ENCODE assay signal across 9 cellular contexts in the genomic region with DNA sequence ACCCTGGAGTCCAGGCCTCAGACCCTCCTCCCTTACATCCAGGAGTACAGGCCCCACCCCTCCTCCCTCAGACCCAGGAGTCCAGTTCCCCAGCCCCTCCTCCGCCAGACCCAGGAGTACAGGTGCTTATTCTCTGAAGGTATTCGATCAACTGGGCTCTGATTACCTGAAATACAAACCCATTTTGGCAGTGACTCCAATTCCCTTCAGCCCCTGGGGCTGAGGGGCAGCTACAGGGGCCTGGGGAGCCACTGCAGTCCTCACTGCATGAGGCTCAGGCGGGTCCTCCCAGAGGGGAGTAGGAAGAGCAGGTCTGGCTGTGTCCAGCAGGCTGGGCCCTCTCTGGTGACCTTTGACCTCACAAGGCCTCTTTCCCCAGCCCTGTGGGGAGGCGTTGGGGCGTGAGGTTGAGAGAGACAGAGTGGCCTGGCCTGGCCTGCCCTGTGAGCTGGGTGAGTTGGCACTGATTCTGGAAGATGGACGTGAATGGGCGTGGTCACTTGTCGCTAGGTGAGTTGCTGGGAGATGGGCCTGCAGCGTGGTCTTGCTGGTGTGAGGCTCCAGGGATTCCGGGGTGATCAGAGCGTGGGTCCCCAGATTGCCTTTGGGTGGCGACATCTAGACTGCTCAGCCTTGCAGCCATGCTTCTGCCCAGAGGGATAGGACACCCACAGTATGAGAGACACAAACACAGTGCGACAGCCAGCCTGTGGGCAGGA. TPM values are rescaled to one million over a fixed set of nuclear protein-coding genes. Genes with fewer than 3 reads are reported as not detected.
DNase-seq lines count a peak whose midpoint lies in the region; ATAC-seq and TF ChIP-seq lines count a peak whose summit lies in the region.
"Had no signal": no experiment of that assay in that cellular context is flagged by ENCODE, and none has a peak within 500 bp of the region (broad histone marks: within the 10 kb centered on the region; RNA-seq: fewer than 3 reads in every experiment).

No MANE protein-coding gene starts in this region.

- 89% methylated on average over 13 of the region's 13 CpGs for WGBS in HUES64
- WGBS in body of pancreas, 2 donors = 49 to 64% methylated on average over 8 to 13 of the region's 13 CpGs

- H3K4me1 Mint-ChIP-seq in neural crest cell = peaks cover 54% of the 10 kb centered on the region

- no peaks in the 10 kb centered on the region for H3K9me3 Mint-ChIP-seq in neural crest cell

- TF ChIP-seq CTCF in body of pancreas (IDR thresholded peaks at IDR 0.05) (peak in 1 of 7 experiments; percentile 22), neural crest cell (conservative IDR thresholded peaks at IDR 0.05) (no peak)

- peaks cover 15% of the 10 kb centered on the region for H3K4me1 ChIP-seq in HUES64 (ENCODE audit: insufficient read depth, low read length)
- H3K4me1 ChIP-seq in body of pancreas = peaks cover 53% of the 10 kb centered on the region

- intact Hi-C loops in body of pancreas (cut with DNase I) = no loop called here

- TF ChIP-seq POLR2A in body of pancreas (IDR thresholded peaks at IDR 0.05) = no peak

- ATAC-seq in body of pancreas = no peak
- ATAC-seq in HG02981 (IDR thresholded peaks at IDR 0.05; ENCODE audit: unreplicated experiment) = no peak
- ATAC-seq in GM18909 (IDR thresholded peaks at IDR 0.05; ENCODE audit: poor library complexity, unreplicated experiment) = no peak

- peak overlapping the region; percentile 89 for H3K4me3 Mint-ChIP-seq in neural crest cell

- H3K36me3 Mint-ChIP-seq in neural crest cell (ENCODE audit: low read depth) = no peaks in the 10 kb centered on the region

- H3K36me3 ChIP-seq in HUES64 (ENCODE audit: insufficient read depth, low read length) (no peaks in the 10 kb centered on the region), body of pancreas (replicated peaks in 1 of 2; ENCODE audit: insufficient read depth in 1 of 2, low read depth in 2 of 2) (no peaks in the 10 kb centered on the region)

- no peak overlapping the region for H3K9ac ChIP-seq in HUES64 (ENCODE audit: low read depth, low read length)

- peak in 2 of 4 donors; percentile 44 to 55 for DNase-seq in body of pancreas
- DNase-seq in neural crest cell (ENCODE audit: low read depth, low spot score) = no peak
- no peak for DNase-seq in NCI-H2029 treated with DMSO at 0.1 percent for 48 hours (lab: John Stamatoyannopoulos, UW)
- DNase-seq: NCI-H1436 treated with DMSO at 0.1 percent for 48 hours, SIG-M5 had no signal

- no peaks in the 10 kb centered on the region for H3K27me3 Mint-ChIP-seq in neural crest cell (ENCODE audit: low read depth)

- H3K27ac ChIP-seq in HUES64 (ENCODE audit: low read depth, low read length) (peak overlapping the region; percentile 77; the same call in 1 of the 2 replicates), body of pancreas (peak overlapping the region in 3 of 4 donors; percentile 43 to 98 (median 55))

- H3K4me3 ChIP-seq in HUES64 (ENCODE audit: low read length) (no peak overlapping the region), body of pancreas (no peak overlapping the region)

- H3K27me3 ChIP-seq in HUES64 (ENCODE audit: insufficient read depth, low read length) (peaks cover 7% of the 10 kb centered on the region), body of pancreas (no peaks in the 10 kb centered on the region)

- no peaks in the 10 kb centered on the region for H3K9me3 ChIP-seq in HUES64 (ENCODE audit: insufficient read depth, low read depth, low read length)
- H3K9me3 ChIP-seq in body of pancreas = no peaks in the 10 kb centered on the region

- peak overlapping the region; percentile 48 for H3K27ac Mint-ChIP-seq in neural crest cell (ENCODE audit: unreplicated experiment)

RNA-seq across cellular contexts. Expression of a gene that starts 3.1 kb away (rescaled TPM):
- polyA plus RNA-seq in HUES64 (2013, experiment 1 of 2) = 25.5 TPM
- 22.9 TPM for polyA plus RNA-seq in HUES64 (2013, experiment 2 of 2)
- total RNA-seq in body of pancreas (10 to 100 TPM; 34.5 to 56.0 TPM), neural crest cell (40.3 and 40.4 TPM in 2 replicates)

RNA-seq across cellular contexts. Expression of a gene that starts 28.5 kb away (rescaled TPM):
- polyA plus RNA-seq in HUES64 (2013, experiment 1 of 2) = 7.4 TPM
- 13.6 TPM for polyA plus RNA-seq in HUES64 (2013, experiment 2 of 2)
- total RNA-seq in body of pancreas (1 to 10 TPM; 2.1 to 3.3 TPM), neural crest cell (4.2 and 6.6 TPM in 2 replicates)

RNA-seq across cellular contexts. Expression of a gene that starts 52.4 kb away (rescaled TPM):
- polyA plus RNA-seq in HUES64 (2013, experiment 1 of 2) = not detected
- polyA plus RNA-seq in HUES64 (2013, experiment 2 of 2) = 0.38 TPM
- total RNA-seq in body of pancreas = not detected
- not detected in 2 replicates for total RNA-seq in neural crest cell
- polyA plus RNA-seq: keratinocyte had no signal

RNA-seq across cellular contexts. Expression of a gene that starts 55.3 kb away (rescaled TPM):
- 2.4 TPM for polyA plus RNA-seq in HUES64 (2013, experiment 1 of 2)
- 2.9 TPM for polyA plus RNA-seq in HUES64 (2013, experiment 2 of 2)
- total RNA-seq in body of pancreas (10 to 100 TPM; 14.8 to 79.1 TPM), neural crest cell (0.51 and 0.59 TPM in 2 replicates)
